ENCODE assay signal across 27 cellular contexts in genomic region chr20:41362748-41363140, GRCh38. TPM values are rescaled to one million over a fixed set of nuclear protein-coding genes. Genes with fewer than 3 reads are reported as not detected.
"Had no signal": no experiment of that assay in that cellular context is flagged by ENCODE, and none has a peak within 500 bp of the region (broad histone marks: within the 10 kb centered on the region; RNA-seq: fewer than 3 reads in every experiment).

No MANE protein-coding gene starts in this region.

- H3K27ac ChIP-seq: left lung, parathyroid adenoma, psoas muscle, right lobe of liver, testis, thyroid gland, transverse colon, upper lobe of left lung, vagina had no signal

- H3K4me3 ChIP-seq: left lung, lung, mucosa of descending colon, psoas muscle, right lobe of liver, smooth muscle cell, testis, thyroid gland, transverse colon, upper lobe of left lung, vagina had no signal

- ATAC-seq: left lung; naive thymus-derived CD4-positive, alpha-beta T cell; natural killer cell treated with Interleukin-12 subunit alpha and Interleukin-12 subunit beta and Interleukin-15 and Interleukin-18, amount 100 ng/mL, for 72 hours; right lobe of liver; stimulated activated memory B cell treated with anti-CD40 and anti-IgM and Interleukin-4, amounts not matched to agents 10 μg/mL and 1 μg/mL and 100 μg/mL, for 72 hours; stimulated activated naive CD8-positive, alpha-beta T cell treated with anti-CD3 and anti-CD28 coated beads, Interleukin-15, amount 100 ng/mL, for 72 hours had no signal

- H3K9ac ChIP-seq: parathyroid adenoma had no signal

- H3K27me3 ChIP-seq: right lobe of liver, testis, vagina had no signal

- H3K36me3 ChIP-seq: vagina had no signal

- H3K4me2 ChIP-seq: smooth muscle cell had no signal

- H3K79me2 ChIP-seq: parathyroid adenoma had no signal

- FAIRE-seq: keratinocyte had no signal

- DNase-seq: left colon; midbrain; naive thymus-derived CD4-positive, alpha-beta T cell; psoas muscle; right lobe of liver; stimulated activated CD4-positive, alpha-beta T cell treated with anti-CD3 and anti-CD28 coated beads, Interleukin-1b, Interleukin-23, amount 100 ng/mL, for 48 hours; stimulated activated CD4-positive, alpha-beta T cell treated with anti-CD3 and anti-CD28 coated beads, Interleukin-2, amount 100 ng/mL, for 48 hours; stimulated activated CD4-positive, alpha-beta T cell treated with anti-CD3 and anti-CD28 coated beads, Interleukin-4, amount 100 ng/mL, for 4 hours; stimulated activated CD8-positive, alpha-beta memory T cell treated with anti-CD3 and anti-CD28 coated beads, Interleukin-4, amount 100 ng/mL, for 48 hours; stimulated activated naive CD4-positive, alpha-beta T cell treated with Interleukin-2 at 50 U/mL for 16 hours; stimulated activated naive CD8-positive, alpha-beta T cell treated with anti-CD3 and anti-CD28 coated beads, Interleukin-15, amount 100 ng/mL, for 72 hours; testis; transverse colon had no signal

- H3K9me3 ChIP-seq: left lung, mucosa of descending colon, psoas muscle, right lobe of liver, testis, thyroid gland, transverse colon, upper lobe of left lung, vagina had no signal

RNA-seq across cellular contexts. Expression of gene EMILIN3, which starts 3.9 kb away (rescaled TPM):
- total RNA-seq: mesenteric fat pad; myocyte; natural killer cell treated with Interleukin-12 subunit alpha and Interleukin-12 subunit beta and Interleukin-15 and Interleukin-18, amount 100 ng/mL, for 72 hours had no signal
- polyA plus RNA-seq: keratinocyte; naive thymus-derived CD4-positive, alpha-beta T cell had no signal

RNA-seq across cellular contexts. Expression of gene LPIN3, which starts 22.1 kb away (rescaled TPM):
- polyA plus RNA-seq: neural cell had no signal
